In the genomic region with DNA sequence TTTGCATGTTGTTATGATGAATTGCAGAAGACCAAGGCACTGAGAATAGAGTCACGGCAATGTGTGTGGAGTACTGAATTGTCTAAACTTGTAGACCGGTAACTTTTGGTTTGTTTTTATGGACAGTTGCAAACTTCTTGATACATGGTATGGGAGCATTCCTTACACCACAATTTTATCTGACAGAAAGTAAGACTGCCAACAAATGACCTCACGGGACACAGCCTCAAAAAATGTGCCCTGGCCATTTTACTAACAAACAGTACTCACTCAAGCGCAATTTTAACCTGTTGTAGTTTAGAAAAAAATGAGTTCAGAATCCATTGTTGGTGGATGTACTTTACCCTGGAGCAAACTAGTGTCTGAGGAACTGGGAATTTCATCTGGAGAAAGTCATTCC, we compare ENCODE assay signal across 5 cellular contexts.
"Had no signal": no experiment of that assay in that cellular context is flagged by ENCODE, and none has a peak within 500 bp of the region (broad histone marks: within the 10 kb centered on the region; RNA-seq: fewer than 3 reads in every experiment).

No MANE protein-coding gene starts in this region.

- H3K27ac ChIP-seq: HL-60 had no signal

- H2AFZ ChIP-seq: GM23338 had no signal

- H3K4me2 ChIP-seq: GM23338 had no signal

- H3K4me3 ChIP-seq: GM23338 had no signal

- DNase-seq: H9, HCEC 1CT, KBM-7 had no signal
